8 cellular contexts compared by ENCODE assay signal in genomic region chrX:155094468-155095061, GRCh38. TPM values are rescaled to one million over a fixed set of nuclear protein-coding genes. Genes with fewer than 3 reads are reported as not detected.
DNase-seq lines count a peak whose midpoint lies in the region; ATAC-seq and TF ChIP-seq lines count a peak whose summit lies in the region.

No MANE protein-coding gene starts in this region.

- intact Hi-C loops in HCT116 (cut with micrococcal nuclease) (loop anchor here (2.0 kb wide), 1 partner anchor 726 kb away; no protein-coding TSS in a partner anchor), PC-9 (cut with micrococcal nuclease; ENCODE audit: unreplicated experiment) (loop anchor here (1.0 to 10.0 kb wide), 2 partner anchors 120 to 726 kb away; partner anchors contain the start of gene VBP1)

- H4K20me1 ChIP-seq in HCT116 (ENCODE audit: insufficient read depth) (0 out of 2 replicates have a peak, but pooled peaks cover 4% of the 10 kb centered on the region), PC-9 (ENCODE audit: insufficient read depth) (no peaks in the 10 kb centered on the region)

- TF ChIP-seq CTCF in HCT116 (IDR thresholded peaks at IDR 0.05 in 2 of 3, conservative IDR thresholded peaks at IDR 0.05 in 1 of 3; ENCODE audit: borderline replicate concordance in 1 of 3, insufficient read depth in 1 of 3, low read depth in 2 of 3, low read length in 2 of 3) = peak; percentile 28 to 70 (median 60); a peak in 5 of 6 replicates
- TF ChIP-seq CTCF in PC-9 (conservative IDR thresholded peaks at IDR 0.05) = peak; percentile 76
- TF ChIP-seq CTCF in coronary artery (IDR thresholded peaks at IDR 0.05) = peak; percentile 35
- TF ChIP-seq CTCF in nephron (IDR thresholded peaks at IDR 0.05; ENCODE audit: unreplicated experiment in 3 of 3) = peak; percentile 46 to 61 (median 61)

- H3K27me3 Mint-ChIP-seq in nephron (ENCODE audit: low read depth) = no peaks in the 10 kb centered on the region

- BruUV-seq in HCT116 (replicated peaks; lab: Mats Ljungman, UMichigan) = no TSS peak
- BruUV-seq in PC-9 (replicated peaks; lab: Mats Ljungman, UMichigan) = no TSS peak

- DNase-seq in activated gamma-delta T cell treated with Interleukin-2 at 50 U/mL for 16 hours = peak; percentile 19
- DNase-seq in activated gamma-delta T cell (lab: John Stamatoyannopoulos, UW) = no peak
- DNase-seq in HCT116 (ENCODE audit: low read depth, low spot score) = no peak
- peak in 1 of 2 experiments; percentile 7 for DNase-seq in PC-9
- DNase-seq in coronary artery (ENCODE audit: low spot score) = no peak

- no peaks in the 10 kb centered on the region for H3F3A ChIP-seq in PC-9 (ENCODE audit: insufficient read depth, low read depth)

- H3K36me3 ChIP-seq in HCT116 (ENCODE audit: control insufficient read depth in 1 of 2, insufficient read depth in 2 of 2, low read length in 2 of 2) = no peaks in the 10 kb centered on the region
- H3K36me3 ChIP-seq in PC-9 (ENCODE audit: low read depth) = 0 out of 2 replicates have a peak, but pooled peaks cover 10% of the 10 kb centered on the region

- H3K9ac ChIP-seq in HCT116 (ENCODE audit: low read length) = no peak overlapping the region

- CTCF ChIA-PET in HCT116 (lab: Charles Lee) (interaction anchor here (2.1 kb wide), 1 partner anchor 10 kb away, joined by 6 read pairs; no protein-coding TSS in a partner anchor), PC-9 (lab: Charles Lee) (interaction anchor here (0.5 kb wide), 1 partner anchor 142 kb away, joined by 5 read pairs; no protein-coding TSS in a partner anchor)

- H3K4me1 Mint-ChIP-seq in nephron = no peaks in the 10 kb centered on the region

- POLR2A ChIA-PET in HCT116 (lab: Charles Lee) = no interaction called here
- POLR2A ChIA-PET in PC-9 (lab: Charles Lee; ENCODE audit: unreplicated experiment) = no interaction called here

- TF ChIP-seq POLR2A in HCT116 (IDR thresholded peaks at IDR 0.05; ENCODE audit: borderline replicate concordance, extremely low read depth, insufficient read depth, insufficient read length) = no peak

- H3K27me3 ChIP-seq in HCT116 (ENCODE audit: insufficient read depth, low read length) = no peaks in the 10 kb centered on the region
- H3K27me3 ChIP-seq in PC-9 (ENCODE audit: insufficient read depth, low read depth) = no peaks in the 10 kb centered on the region

- no peak overlapping the region for H3K27ac ChIP-seq in HCT116 (ENCODE audit: low read depth, low read length)
- H3K27ac ChIP-seq in PC-9 = no peak overlapping the region
- no peak overlapping the region for H3K27ac ChIP-seq in coronary artery

- H3K27ac Mint-ChIP-seq in nephron = no peak overlapping the region

- RAD21 ChIA-PET in HCT116 (lab: Charles Lee; ENCODE audit: low non-redundant PET in 1 of 2, low total read pairs in 2 of 2, uncharacterized antibody in 2 of 2, unreplicated experiment in 2 of 2) = no interaction called here

- peak; percentile 34; the same call in 1 of the 2 replicates for TF ChIP-seq RAD21 in HCT116 (IDR thresholded peaks at IDR 0.05; ENCODE audit: low read depth)

- H3K9me2 ChIP-seq in HCT116 (ENCODE audit: insufficient read depth) (no peaks in the 10 kb centered on the region), PC-9 (ENCODE audit: insufficient read depth) (no peaks in the 10 kb centered on the region)

- H3K4me1 ChIP-seq in HCT116 (ENCODE audit: control insufficient read depth in 1 of 2, insufficient read depth in 2 of 2, low read length in 2 of 2) = no peaks in the 10 kb centered on the region
- no peaks in the 10 kb centered on the region for H3K4me1 ChIP-seq in PC-9 (replicated peaks; ENCODE audit: insufficient read depth)

- H3K36me3 Mint-ChIP-seq in nephron (ENCODE audit: low read depth) = peaks cover 23% of the 10 kb centered on the region

- no peaks in the 10 kb centered on the region for H3K79me2 ChIP-seq in HCT116 (ENCODE audit: insufficient read depth, low read length)
- H3K79me2 ChIP-seq in PC-9 (ENCODE audit: low read depth) = no peaks in the 10 kb centered on the region

- H3K4me3 ChIP-seq in HCT116 (replicated peaks in 1 of 2; ENCODE audit: low read depth in 1 of 2, low read length in 2 of 2) (no peak overlapping the region), PC-9 (no peak overlapping the region), coronary artery (no peak overlapping the region)

- H3K4me2 ChIP-seq in HCT116 (ENCODE audit: low read length) (no peak overlapping the region), PC-9 (no peak overlapping the region)

- H3K9me3 ChIP-seq in HCT116 (ENCODE audit: control insufficient read depth in 1 of 2, insufficient read depth in 1 of 2, low read depth in 1 of 2, low read length in 2 of 2) (no peaks in the 10 kb centered on the region), PC-9 (ENCODE audit: insufficient read depth, low read depth) (no peaks in the 10 kb centered on the region)

- H2AFZ ChIP-seq in HCT116 (ENCODE audit: low read depth, low read length, poor library complexity, severe bottlenecking) = no peak overlapping the region
- no peak overlapping the region for H2AFZ ChIP-seq in PC-9

- ATAC-seq in HCT116 = peak; percentile 62
- no peak for ATAC-seq in HG03469 (IDR thresholded peaks at IDR 0.05; ENCODE audit: unreplicated experiment)
- ATAC-seq in HG03521 (IDR thresholded peaks at IDR 0.05; ENCODE audit: unreplicated experiment) = no peak

- no peaks in the 10 kb centered on the region for H3K9me3 Mint-ChIP-seq in nephron

- no peak overlapping the region for H3K4me3 Mint-ChIP-seq in nephron

TF ChIP-seq in HCT116, 20 proteins besides CTCF, POLR2A, EP300 and RAD21:
- TF ChIP-seq ZBTB33 (IDR thresholded peaks at IDR 0.05; ENCODE audit: extremely low read depth, insufficient replicate concordance, low read length) = no peak
- TF ChIP-seq JUND (IDR thresholded peaks at IDR 0.05) = no peak
- no peak for TF ChIP-seq FOSL1 (IDR thresholded peaks at IDR 0.05; ENCODE audit: low read depth)
- no peak for TF ChIP-seq YY1 (IDR thresholded peaks at IDR 0.05; ENCODE audit: extremely low read depth, insufficient replicate concordance, low read depth, low read length)
- TF ChIP-seq POLR2AphosphoS5 (IDR thresholded peaks at IDR 0.05; ENCODE audit: low read depth, low read length) = no peak
- TF ChIP-seq SP1 (IDR thresholded peaks at IDR 0.05; ENCODE audit: low read depth) = no peak
- no peak for TF ChIP-seq ELF1 (IDR thresholded peaks at IDR 0.05; ENCODE audit: borderline replicate concordance, low read depth)
- no peak for TF ChIP-seq MAX (IDR thresholded peaks at IDR 0.05)
- no peak for TF ChIP-seq CEBPB (IDR thresholded peaks at IDR 0.05; ENCODE audit: low read depth)
- no peak for TF ChIP-seq SRF (IDR thresholded peaks at IDR 0.05; ENCODE audit: low read depth)
- no peak for TF ChIP-seq ZNF274 (IDR thresholded peaks at IDR 0.05; ENCODE audit: low read depth, low read length)
- TF ChIP-seq TCF7L2 (IDR thresholded peaks at IDR 0.05; ENCODE audit: borderline replicate concordance, extremely low read depth, insufficient read depth, insufficient read length) = no peak
- TF ChIP-seq ZFX (IDR thresholded peaks at IDR 0.05) = no peak
- TF ChIP-seq CBX3 (IDR thresholded peaks at IDR 0.05; ENCODE audit: low read depth) = no peak
- no peak for TF ChIP-seq SIN3A (IDR thresholded peaks at IDR 0.05; ENCODE audit: low read depth)

RNA-seq across cellular contexts. Expression of gene BRCC3, which starts 23.3 kb away (rescaled TPM):
- 21.3 TPM for total RNA-seq in HCT116 (2021; ENCODE audit: unreplicated experiment)
- polyA plus RNA-seq in HCT116 (2012) = 13.3 and 13.4 TPM in 2 replicates
- 40.2 and 52.0 TPM in 2 replicates for total RNA-seq in PC-9 (2021)

RNA-seq across cellular contexts. Expression of gene CMC4, which starts 23.6 kb away (rescaled TPM):
- total RNA-seq in HCT116 (2021; ENCODE audit: unreplicated experiment) (5.3 TPM), PC-9 (2021) (13.7 and 15.8 TPM in 2 replicates)
- polyA plus RNA-seq in HCT116 (2012) = 2.2 and 4.5 TPM in 2 replicates

RNA-seq across cellular contexts. Expression of gene MTCP1, which starts 23.6 kb away (rescaled TPM):
- total RNA-seq in HCT116 (2021; ENCODE audit: unreplicated experiment) = 10.7 TPM
- polyA plus RNA-seq in HCT116 (2012) = 6.8 and 8.2 TPM in 2 replicates
- total RNA-seq in PC-9 (2021) = 30.8 and 49.5 TPM in 2 replicates
